8 cellular contexts compared by ENCODE assay signal in genomic region chr16:56932588-56933265, GRCh38. TPM values are rescaled to one million over a fixed set of nuclear protein-coding genes. Genes with fewer than 3 reads are reported as not detected.
DNase-seq lines count a peak whose midpoint lies in the region; ATAC-seq and TF ChIP-seq lines count a peak whose summit lies in the region.

No MANE protein-coding gene starts in this region.

- under 1% methylated on average over 25 of the region's 26 CpGs for WGBS in HUES64

- ATAC-seq in activated CD4-positive, CD25-positive, alpha-beta regulatory T cell treated with anti-CD3 and anti-CD28 coated beads, Interleukin-2, amount 50 U/mL, for 24 hours: no peak
- ATAC-seq in GM21423 (IDR thresholded peaks at IDR 0.05; ENCODE audit: unreplicated experiment): no peak

- TF ChIP-seq CTCF in ascending aorta (IDR thresholded peaks at IDR 0.05): peak in 1 of 3 experiments; percentile 5
- TF ChIP-seq CTCF in left ventricle myocardium inferior (IDR thresholded peaks at IDR 0.05; ENCODE audit: borderline replicate concordance): peak; percentile 10

- H3K36me3 ChIP-seq in HUES64 (ENCODE audit: insufficient read depth, low read length) (peaks cover 38% of the 10 kb centered on the region), SJCRH30 (peaks cover 34% of the 10 kb centered on the region), ascending aorta (peaks cover 18 to 31% of the 10 kb centered on the region in 2 donors), left ventricle myocardium inferior (peaks cover 40% of the 10 kb centered on the region)

- H3K27ac ChIP-seq in HUES64 (ENCODE audit: low read depth, low read length): peak overlapping the region; percentile 86; the same call in 1 of the 2 replicates
- H3K27ac ChIP-seq in SJCRH30: peak overlapping the region; percentile 96
- peak overlapping the region; percentile 99 to 100 for H3K27ac ChIP-seq in ascending aorta
- H3K27ac ChIP-seq in left ventricle myocardium inferior (replicated peaks): peak overlapping the region; percentile 100

- H3K27me3 ChIP-seq in HUES64 (ENCODE audit: insufficient read depth, low read length) (no peaks in the 10 kb centered on the region), SJCRH30 (no peaks in the 10 kb centered on the region), ascending aorta (no peaks in the 10 kb centered on the region), left ventricle myocardium inferior (ENCODE audit: low read depth) (no peaks in the 10 kb centered on the region)

- peak; percentile 65 for DNase-seq in activated CD4-positive, CD25-positive, alpha-beta regulatory T cell treated with anti-CD3 and anti-CD28 coated beads, Interleukin-2, amount 50 U/mL, for 72 hours
- DNase-seq in SJCRH30 (peak; percentile 67 to 75), ascending aorta (ENCODE audit: low spot score in 2 of 2) (peak; percentile 47 to 86), left ventricle myocardium inferior (peak; percentile 82), pons (ENCODE audit: low spot score) (peak; percentile 94)

- intact Hi-C loops in ascending aorta (cut with DNase I) (loop anchor here (1.0 to 10.0 kb wide), 9 partner anchors 14 to 1692 kb away; partner anchors contain the start of genes AMFR, CCDC102A, CNOT1 and KATNB1), left ventricle myocardium inferior (cut with micrococcal nuclease) (no loop called here)

- H3K9me3 ChIP-seq in HUES64 (ENCODE audit: insufficient read depth, low read depth, low read length): no peaks in the 10 kb centered on the region
- H3K9me3 ChIP-seq in SJCRH30 (replicated peaks): no peaks in the 10 kb centered on the region
- no peaks in the 10 kb centered on the region for H3K9me3 ChIP-seq in ascending aorta
- no peaks in the 10 kb centered on the region for H3K9me3 ChIP-seq in left ventricle myocardium inferior (replicated peaks)

- H3K4me1 ChIP-seq in HUES64 (ENCODE audit: insufficient read depth, low read length) (peaks cover 20% of the 10 kb centered on the region), SJCRH30 (peaks cover 43% of the 10 kb centered on the region), ascending aorta (peaks cover 12 to 17% of the 10 kb centered on the region in 2 donors), left ventricle myocardium inferior (peaks cover 64% of the 10 kb centered on the region)

- peak overlapping the region; percentile 81 for H3K4me3 ChIP-seq in HUES64 (ENCODE audit: low read length)
- H3K4me3 ChIP-seq in SJCRH30: peak overlapping the region; percentile 86
- H3K4me3 ChIP-seq in ascending aorta: peak overlapping the region; percentile 99 to 100
- peak overlapping the region; percentile 99 for H3K4me3 ChIP-seq in left ventricle myocardium inferior

- peak overlapping the region; percentile 94 for H3K9ac ChIP-seq in HUES64 (ENCODE audit: low read depth, low read length)

RNA-seq across cellular contexts. Expression of gene HERPUD1, which starts 0.8 kb away (rescaled TPM):
- polyA plus RNA-seq in HUES64 (2013, experiment 1 of 2): 20.7 TPM
- 20.1 TPM for polyA plus RNA-seq in HUES64 (2013, experiment 2 of 2)
- total RNA-seq in SJCRH30 (2014; rRNA removed; shearing (Covaris generic)): 69.5 and 103 TPM in 2 replicates
- 108 TPM for total RNA-seq in ascending aorta
- 119 TPM for total RNA-seq in left ventricle myocardium inferior

RNA-seq across cellular contexts. Expression of gene CETP, which starts 29.0 kb away (rescaled TPM):
- not detected for polyA plus RNA-seq in HUES64 (2013, experiment 1 of 2)
- not detected for polyA plus RNA-seq in HUES64 (2013, experiment 2 of 2)
- total RNA-seq in SJCRH30 (2014; rRNA removed; shearing (Covaris generic)): 0.14 TPM in 1 of 2 replicates, not detected in the other
- total RNA-seq in ascending aorta (not detected), left ventricle myocardium inferior (0.16 TPM)

RNA-seq across cellular contexts. Expression of gene NLRC5, which starts 56.6 kb away (rescaled TPM):
- 0.50 TPM for polyA plus RNA-seq in HUES64 (2013, experiment 1 of 2)
- polyA plus RNA-seq in HUES64 (2013, experiment 2 of 2): 0.19 TPM
- 1.5 and 2.9 TPM in 2 replicates for total RNA-seq in SJCRH30 (2014; rRNA removed; shearing (Covaris generic))
- total RNA-seq in ascending aorta (46.7 TPM), left ventricle myocardium inferior (6.6 TPM)
